ENCODE assay signal across 20 cellular contexts in the genomic region with DNA sequence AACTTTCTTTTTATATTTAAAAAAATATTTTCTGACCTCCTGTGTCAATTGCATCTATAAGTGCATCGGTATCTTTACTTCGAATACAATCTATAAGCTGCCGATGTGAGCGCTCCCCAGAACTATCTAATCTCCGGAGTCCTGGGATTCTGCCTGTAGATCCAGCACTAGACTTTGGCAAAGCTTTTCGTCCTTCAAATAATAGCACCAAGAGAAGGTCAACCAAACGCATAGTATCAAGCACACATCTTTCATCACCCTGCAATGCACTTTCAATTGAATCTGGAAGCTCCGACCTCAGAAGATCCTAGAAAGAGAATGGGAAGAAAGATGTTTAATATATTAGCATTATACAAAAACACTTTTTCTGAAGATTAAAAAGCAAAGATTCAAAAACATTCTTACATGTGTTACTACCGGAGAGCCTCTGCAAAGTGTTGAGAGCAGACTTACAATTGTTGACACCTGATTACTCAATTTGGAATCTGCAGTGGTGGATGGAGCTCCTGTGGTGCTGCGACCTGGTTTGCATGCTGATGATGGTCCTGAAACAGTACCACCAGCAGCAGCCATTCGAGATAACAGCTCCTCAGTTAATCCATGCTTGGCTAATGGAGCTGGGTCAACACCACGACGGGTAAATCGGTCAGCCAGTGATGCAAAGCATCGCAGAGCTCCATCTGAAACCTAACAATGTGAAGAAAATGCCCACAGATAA.
"Had no signal": no experiment of that assay in that cellular context is flagged by ENCODE, and none has a peak within 500 bp of the region (broad histone marks: within the 10 kb centered on the region; RNA-seq: fewer than 3 reads in every experiment).

No MANE protein-coding gene starts in this region.

- H3K9me3 ChIP-seq: heart left ventricle, ovary, stomach, thoracic aorta, transverse colon had no signal

- H3K27ac Mint-ChIP-seq: natural killer cell treated with Interleukin-12 subunit alpha and Interleukin-12 subunit beta and Interleukin-15 and Interleukin-18, amount 100 ng/mL, for 72 hours; neural progenitor cell; progenitor cell of endocrine pancreas had no signal

- H3K27me3 ChIP-seq: heart left ventricle, neural progenitor cell, ovary, stomach, transverse colon had no signal

- DNase-seq: effector CD4-positive, alpha-beta T cell; heart left ventricle; hippocampal formation; left colon; midbrain; nucleus accumbens; ovary; small intestine; stimulated activated CD4-positive, alpha-beta T cell treated with anti-CD3 and anti-CD28 coated beads, Interleukin-12 subunit alpha, Interleukin-12 subunit beta, amount 100 ng/mL, for 4 hours; stimulated activated naive CD4-positive, alpha-beta T cell; stomach; substantia nigra; transverse colon had no signal

- H3K27ac ChIP-seq: heart left ventricle, neural progenitor cell, ovary, stomach, thoracic aorta, transverse colon had no signal

- H3K27me3 Mint-ChIP-seq: natural killer cell treated with Interleukin-12 subunit alpha and Interleukin-12 subunit beta and Interleukin-15 and Interleukin-18, amount 100 ng/mL, for 72 hours; progenitor cell of endocrine pancreas had no signal

- H3K4me3 ChIP-seq: coronary artery, heart left ventricle, neural progenitor cell, ovary, stomach, thoracic aorta, transverse colon had no signal

- H3K4me3 Mint-ChIP-seq: natural killer cell treated with Interleukin-12 subunit alpha and Interleukin-12 subunit beta and Interleukin-15 and Interleukin-18, amount 100 ng/mL, for 72 hours; neural progenitor cell had no signal

- H3K36me3 ChIP-seq: ovary had no signal

- H3K4me1 ChIP-seq: neural progenitor cell, transverse colon had no signal

- H2AFZ ChIP-seq: neural progenitor cell had no signal

- ATAC-seq: esophagus mucosa; left colon; natural killer cell treated with Interleukin-12 subunit alpha and Interleukin-12 subunit beta and Interleukin-15 and Interleukin-18, amount 100 ng/mL, for 72 hours had no signal

- FAIRE-seq: frontal cortex, small intestine had no signal

- H3K9me3 Mint-ChIP-seq: natural killer cell treated with Interleukin-12 subunit alpha and Interleukin-12 subunit beta and Interleukin-15 and Interleukin-18, amount 100 ng/mL, for 72 hours; neural progenitor cell had no signal

- H3K4me2 ChIP-seq: neural progenitor cell had no signal

- H3K4me1 Mint-ChIP-seq: neural progenitor cell had no signal

- H3K9ac ChIP-seq: neural progenitor cell had no signal
